ENCODE assay signal across 9 cellular contexts in genomic region chr12:47903151-47903611, GRCh38. TPM values are rescaled to one million over a fixed set of nuclear protein-coding genes. Genes with fewer than 3 reads are reported as not detected.
DNase-seq lines count a peak whose midpoint lies in the region; ATAC-seq and TF ChIP-seq lines count a peak whose summit lies in the region.
"Had no signal": no experiment of that assay in that cellular context is flagged by ENCODE, and none has a peak within 500 bp of the region (broad histone marks: within the 10 kb centered on the region; RNA-seq: fewer than 3 reads in every experiment).

No MANE protein-coding gene starts in this region.

- H3K4me3 Mint-ChIP-seq in naive thymus-derived CD4-positive, alpha-beta T cell: peak overlapping the region; percentile 86 to 98 (median 94)

- POLR2A ChIA-PET in naive thymus-derived CD4-positive, alpha-beta T cell (lab: Charles Lee): interaction anchor here (1.2 to 1.7 kb wide), 2 partner anchors 18 to 20 kb away, joined by 3 to 4 read pairs; no protein-coding TSS in a partner anchor

- H3K4me1 ChIP-seq in naive thymus-derived CD4-positive, alpha-beta T cell (ENCODE audit: control insufficient read depth in 2 of 2, insufficient read depth in 2 of 2, low read length in 2 of 2): peaks cover 28 to 49% of the 10 kb centered on the region in 2 donors

- no peak for TF ChIP-seq CTCF in HL-60 (IDR thresholded peaks at IDR 0.05; ENCODE audit: insufficient read depth, low read length)

- intact Hi-C loops in naive thymus-derived CD4-positive, alpha-beta T cell (cut with micrococcal nuclease): loop anchor here (5.0 to 10.0 kb wide), 5 partner anchors 196 to 1908 kb away; partner anchors contain the start of genes RPAP3 (in 1 of the 2), SCAF11 (in 1 of the 2), SENP1 (in 1 of the 2) and ZNF641 (in 1 of the 2)

- H3K27ac ChIP-seq in HL-60 (replicated peaks): peak overlapping the region; percentile 82
- no peak overlapping the region for H3K27ac ChIP-seq in naive thymus-derived CD4-positive, alpha-beta T cell (ENCODE audit: low read depth, low read length)

- no peaks in the 10 kb centered on the region for H3K36me3 ChIP-seq in naive thymus-derived CD4-positive, alpha-beta T cell (ENCODE audit: control insufficient read depth in 2 of 3, insufficient read depth in 3 of 3, low read length in 3 of 3)

- no peaks in the 10 kb centered on the region for H3K9me3 Mint-ChIP-seq in naive thymus-derived CD4-positive, alpha-beta T cell

- CTCF ChIA-PET in naive thymus-derived CD4-positive, alpha-beta T cell (lab: Charles Lee): interaction anchor here (0.7 to 1.9 kb wide), 3 partner anchors 47 to 188 kb away, joined by 3 to 4 read pairs (median 3); no protein-coding TSS in a partner anchor

- H3K27me3 Mint-ChIP-seq in naive thymus-derived CD4-positive, alpha-beta T cell: peaks cover 0 to 27% (median 0%) of the 10 kb centered on the region in 5 donors

- peaks cover 11% of the 10 kb centered on the region for H3K27me3 ChIP-seq in HL-60 (ENCODE audit: insufficient read depth, poor library complexity, severe bottlenecking)
- no peaks in the 10 kb centered on the region for H3K27me3 ChIP-seq in naive thymus-derived CD4-positive, alpha-beta T cell (ENCODE audit: control insufficient read depth in 2 of 2, insufficient read depth in 2 of 2, low read length in 2 of 2)

- peak overlapping the region in 7 of 9 donors; percentile 18 to 78 (median 51) for H3K27ac Mint-ChIP-seq in naive thymus-derived CD4-positive, alpha-beta T cell

- H3K36me3 Mint-ChIP-seq in naive thymus-derived CD4-positive, alpha-beta T cell: peaks cover 0 to 26% (median 0%) of the 10 kb centered on the region in 5 donors

- peak; percentile 10 for DNase-seq in DMS79 (lab: John Stamatoyannopoulos, UW)
- peak; percentile 60 to 75 for DNase-seq in HL-60 (ENCODE audit: low read depth in 1 of 2, low spot score in 1 of 2)
- DNase-seq in amniotic epithelial cell (ENCODE audit: low read depth): peak; percentile 50
- no peak for DNase-seq in naive thymus-derived CD4-positive, alpha-beta T cell
- DNase-seq in NCI-H510A (lab: John Stamatoyannopoulos, UW): no peak
- DNase-seq in COLO668 (lab: John Stamatoyannopoulos, UW; ENCODE audit: unreplicated experiment): no peak
- DNase-seq in OCI-M2 (lab: John Stamatoyannopoulos, UW; ENCODE audit: unreplicated experiment): no peak

- H3K4me1 Mint-ChIP-seq in naive thymus-derived CD4-positive, alpha-beta T cell: peaks cover 35 to 72% (median 62%) of the 10 kb centered on the region in 7 donors

- H3K4me3 ChIP-seq in HL-60 (replicated peaks; ENCODE audit: insufficient read depth, low read length): peak overlapping the region; percentile 54
- peak overlapping the region; percentile 73 for H3K4me3 ChIP-seq in naive thymus-derived CD4-positive, alpha-beta T cell (ENCODE audit: low read length)

- no peak for ATAC-seq in naive thymus-derived CD4-positive, alpha-beta T cell
- ATAC-seq in HG03095 (IDR thresholded peaks at IDR 0.05; ENCODE audit: unreplicated experiment): no peak

- no peaks in the 10 kb centered on the region for H3K9me3 ChIP-seq in naive thymus-derived CD4-positive, alpha-beta T cell (ENCODE audit: control insufficient read depth in 2 of 3, low read length in 3 of 3)

RNA-seq across cellular contexts. Expression of gene VDR, which starts 1.6 kb away (rescaled TPM):
- total RNA-seq in naive thymus-derived CD4-positive, alpha-beta T cell: 10 to 100 TPM in 2 of 5 experiments, 1 to 10 TPM in 3; 1.6 to 82.6 (median 2.9) TPM
- polyA plus RNA-seq in naive thymus-derived CD4-positive, alpha-beta T cell: 1 to 10 TPM in 1 of 2 donors, under 1 TPM in 1; 0.11 to 1.4 TPM
- total RNA-seq: lung microvascular endothelial cell had no signal

Comparison
In these comparisons a context has a peak if more than half of its experiments do, and no peak if none do; other contexts are left out.
1. DNase-seq: peak in DMS79 (single experiment), HL-60 (2 of 2) and amniotic epithelial cell (single experiment); none in naive thymus-derived CD4-positive, alpha-beta T cell (0 of 9), NCI-H510A (single experiment), COLO668 (single experiment) and OCI-M2 (single experiment).